ENCODE assay signal across 10 cellular contexts in the genomic region with DNA sequence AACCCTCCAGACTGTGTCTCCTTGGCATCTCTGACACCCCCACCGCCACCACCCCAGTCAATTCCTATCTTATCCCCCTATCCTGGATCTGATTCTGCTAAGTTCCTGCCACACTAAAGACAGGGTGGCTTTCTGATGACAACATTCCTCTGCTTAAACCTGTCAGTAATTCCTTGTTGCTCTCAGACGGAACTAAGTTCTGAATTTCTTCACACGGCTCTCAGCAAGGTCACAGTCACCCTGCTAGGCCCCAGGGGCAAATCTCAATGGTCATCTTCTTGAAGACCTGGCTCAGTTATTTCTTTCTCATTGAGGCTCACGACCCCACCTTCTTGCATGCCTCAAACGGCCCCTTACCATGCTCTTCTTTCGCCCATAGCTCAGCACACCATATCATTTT. TPM values are rescaled to one million over a fixed set of nuclear protein-coding genes. Genes with fewer than 3 reads are reported as not detected.
DNase-seq lines count a peak whose midpoint lies in the region; ATAC-seq and TF ChIP-seq lines count a peak whose summit lies in the region.
"Had no signal": no experiment of that assay in that cellular context is flagged by ENCODE, and none has a peak within 500 bp of the region (broad histone marks: within the 10 kb centered on the region; RNA-seq: fewer than 3 reads in every experiment).

No MANE protein-coding gene starts in this region.

- no peak for TF ChIP-seq CTCF in mesothelial cell of epicardium (IDR thresholded peaks at IDR 0.05; ENCODE audit: unreplicated experiment)
- no peak for TF ChIP-seq CTCF in type B pancreatic cell (conservative IDR thresholded peaks at IDR 0.05)

- H3K27ac Mint-ChIP-seq in activated CD4-positive, alpha-beta T cell treated with anti-CD3 and anti-CD28 coated beads, Interleukin-2, amount 10 ng/mL, durations not matched to agents 24 days and 14 days, result peak overlapping the region; percentile 51
- H3K27ac Mint-ChIP-seq in activated naive CD8-positive, alpha-beta T cell treated with anti-CD3 and anti-CD28 coated beads, Interleukin-2, amount 50 U/mL, for 24 hours, result peak overlapping the region; percentile 32
- H3K27ac Mint-ChIP-seq in mesothelial cell of epicardium (peak overlapping the region; percentile 74), type B pancreatic cell (peak overlapping the region; percentile 40)

- intact Hi-C loops in activated CD4-positive, alpha-beta T cell treated with anti-CD3 and anti-CD28 coated beads, Interleukin-2, amount 10 ng/mL, durations not matched to agents 24 days and 14 days (cut with micrococcal nuclease), result loop anchor here (5.0 kb wide), 6 partner anchors 104 to 419 kb away; a partner anchor contains a TSS

- H3K9me3 Mint-ChIP-seq in activated CD4-positive, alpha-beta T cell treated with anti-CD3 and anti-CD28 coated beads, Interleukin-2, amount 10 ng/mL, durations not matched to agents 24 days and 14 days, result no peaks in the 10 kb centered on the region
- no peaks in the 10 kb centered on the region for H3K9me3 Mint-ChIP-seq in activated naive CD8-positive, alpha-beta T cell treated with anti-CD3 and anti-CD28 coated beads, Interleukin-2, amount 50 U/mL, for 24 hours
- no peaks in the 10 kb centered on the region for H3K9me3 Mint-ChIP-seq in mesothelial cell of epicardium
- H3K9me3 Mint-ChIP-seq in type B pancreatic cell, result no peaks in the 10 kb centered on the region

- ATAC-seq in activated naive CD8-positive, alpha-beta T cell treated with anti-CD3 and anti-CD28 coated beads, Interleukin-2, amount 50 U/mL, for 24 hours, result no peak
- ATAC-seq: right lobe of liver had no signal

- H3K4me1 Mint-ChIP-seq in activated CD4-positive, alpha-beta T cell treated with anti-CD3 and anti-CD28 coated beads, Interleukin-2, amount 10 ng/mL, durations not matched to agents 24 days and 14 days, result peaks cover 67% of the 10 kb centered on the region
- peaks cover 77% of the 10 kb centered on the region for H3K4me1 Mint-ChIP-seq in activated naive CD8-positive, alpha-beta T cell treated with anti-CD3 and anti-CD28 coated beads, Interleukin-2, amount 50 U/mL, for 24 hours
- H3K4me1 Mint-ChIP-seq in mesothelial cell of epicardium, result peaks cover 27% of the 10 kb centered on the region
- peaks cover 42% of the 10 kb centered on the region for H3K4me1 Mint-ChIP-seq in type B pancreatic cell (ENCODE audit: unreplicated experiment)

- no peak for DNase-seq in activated CD4-positive, alpha-beta T cell treated with anti-CD3 and anti-CD28 coated beads, Interleukin-2, amount 10 ng/mL, durations not matched to agents 24 days and 14 days
- DNase-seq in activated CD4-positive, alpha-beta T cell treated with anti-CD3 and anti-CD28 coated beads for 48 hours, result no peak
- DNase-seq in activated naive CD8-positive, alpha-beta T cell treated with anti-CD3 and anti-CD28 coated beads, Interleukin-2, amount 50 U/mL, for 24 hours, result no peak
- DNase-seq in mesothelial cell of epicardium (ENCODE audit: low spot score in 2 of 2, unreplicated experiment in 2 of 2) (no peak), type B pancreatic cell (ENCODE audit: extremely low spot score, unreplicated experiment) (no peak), erythroblast (lab: John Stamatoyannopoulos, UW) (no peak), C1 segment of cervical spinal cord (lab: John Stamatoyannopoulos, UW) (no peak)
- no peak for DNase-seq in activated effector memory CD4-positive, alpha-beta T cell treated with Interleukin-2 at 50 U/mL for 16 hours
- DNase-seq: right lobe of liver had no signal

- peak overlapping the region; percentile 71 for H3K4me3 Mint-ChIP-seq in activated CD4-positive, alpha-beta T cell treated with anti-CD3 and anti-CD28 coated beads, Interleukin-2, amount 10 ng/mL, durations not matched to agents 24 days and 14 days
- no peak overlapping the region for H3K4me3 Mint-ChIP-seq in activated naive CD8-positive, alpha-beta T cell treated with anti-CD3 and anti-CD28 coated beads, Interleukin-2, amount 50 U/mL, for 24 hours
- H3K4me3 Mint-ChIP-seq in mesothelial cell of epicardium, result no peak overlapping the region
- no peak overlapping the region for H3K4me3 Mint-ChIP-seq in type B pancreatic cell

- H3K36me3 Mint-ChIP-seq in activated CD4-positive, alpha-beta T cell treated with anti-CD3 and anti-CD28 coated beads, Interleukin-2, amount 10 ng/mL, durations not matched to agents 24 days and 14 days (ENCODE audit: low read depth), result peaks cover 38% of the 10 kb centered on the region
- peaks cover 19% of the 10 kb centered on the region for H3K36me3 Mint-ChIP-seq in activated naive CD8-positive, alpha-beta T cell treated with anti-CD3 and anti-CD28 coated beads, Interleukin-2, amount 50 U/mL, for 24 hours (ENCODE audit: low read depth)
- H3K36me3 Mint-ChIP-seq in mesothelial cell of epicardium, result no peaks in the 10 kb centered on the region
- no peaks in the 10 kb centered on the region for H3K36me3 Mint-ChIP-seq in type B pancreatic cell

- H3K27me3 Mint-ChIP-seq in activated CD4-positive, alpha-beta T cell treated with anti-CD3 and anti-CD28 coated beads, Interleukin-2, amount 10 ng/mL, durations not matched to agents 24 days and 14 days, result no peaks in the 10 kb centered on the region
- peaks cover 5% of the 10 kb centered on the region for H3K27me3 Mint-ChIP-seq in activated naive CD8-positive, alpha-beta T cell treated with anti-CD3 and anti-CD28 coated beads, Interleukin-2, amount 50 U/mL, for 24 hours
- peaks cover 12% of the 10 kb centered on the region for H3K27me3 Mint-ChIP-seq in mesothelial cell of epicardium (ENCODE audit: low read depth)
- H3K27me3 Mint-ChIP-seq in type B pancreatic cell, result peaks cover 41% of the 10 kb centered on the region

- no peak for TF ChIP-seq POLR2A in erythroblast (IDR thresholded peaks at IDR 0.05; ENCODE audit: low read length)

RNA-seq across cellular contexts. Expression of a gene that starts 7.6 kb away (rescaled TPM):
- total RNA-seq in activated CD4-positive, alpha-beta T cell treated with anti-CD3 and anti-CD28 coated beads, Interleukin-2, amount 10 ng/mL, durations not matched to agents 24 days and 14 days, result 33.3 and 33.4 TPM in 2 replicates
- 0.25 TPM in 2 of 3 replicates, not detected in the other for total RNA-seq in mesothelial cell of epicardium
- 0.31 TPM in 1 of 2 replicates, not detected in the other for total RNA-seq in type B pancreatic cell (ENCODE audit: low replicate concordance)
- total RNA-seq: G401 had no signal

Comparison
In these comparisons a context has a peak if more than half of its experiments do, and no peak if none do; other contexts are left out.
1. RNA of a gene that starts 7.6 kb away (total RNA-seq): 33.3 to 33.4 TPM in activated CD4-positive, alpha-beta T cell treated with anti-CD3 and anti-CD28 coated beads, Interleukin-2, amount 10 ng/mL, durations not matched to agents 24 days and 14 days; 0.25 TPM in mesothelial cell of epicardium and 0.31 TPM in type B pancreatic cell; every median in the first group is over 10 times any median in the second.
2. Peak in every context shown above with its lines, with median percentiles within 50 percentile points of each other: H3K27ac Mint-ChIP-seq.